ENCODE assay signal across 1 cellular context in genomic region chr19:44260343-44260681, GRCh38.
TF ChIP-seq lines count a peak whose summit lies in the region.

No MANE protein-coding gene starts in this region.

TF ChIP-seq in WTC11, 78 proteins besides CTCF, POLR2A, EP300 and RAD21 (continued from another document):
- TF ChIP-seq STAT6 (CRISPR knock-in tag; conservative IDR thresholded peaks at IDR 0.05; ENCODE audit: low read depth) (no peak), FOXP1 (CRISPR knock-in tag; IDR thresholded peaks at IDR 0.05; ENCODE audit: borderline replicate concordance) (no peak), IRF1 (CRISPR knock-in tag; IDR thresholded peaks at IDR 0.05) (no peak), E2F4 (CRISPR knock-in tag; IDR thresholded peaks at IDR 0.05; ENCODE audit: borderline replicate concordance, low read depth) (no peak), ZNF317 (CRISPR knock-in tag; IDR thresholded peaks at IDR 0.05; ENCODE audit: borderline replicate concordance, low read depth) (no peak), GRHL2 (CRISPR knock-in tag; IDR thresholded peaks at IDR 0.05; ENCODE audit: insufficient replicate concordance, severe bottlenecking) (no peak), ZNF281 (CRISPR knock-in tag; IDR thresholded peaks at IDR 0.05) (no peak), ESRRA (CRISPR knock-in tag; IDR thresholded peaks at IDR 0.05; ENCODE audit: borderline replicate concordance) (no peak), NR3C1 (CRISPR knock-in tag; conservative IDR thresholded peaks at IDR 0.05; ENCODE audit: low read depth) (no peak), TEAD4 (CRISPR knock-in tag; IDR thresholded peaks at IDR 0.05) (no peak), TEAD1 (CRISPR knock-in tag; IDR thresholded peaks at IDR 0.05) (no peak), ZNF425 (CRISPR knock-in tag; conservative IDR thresholded peaks at IDR 0.05) (no peak), ZMAT4 (CRISPR knock-in tag; IDR thresholded peaks at IDR 0.05) (no peak)
TF ChIP-seq in WTC11: peak in this region for 0.
